8 cellular contexts compared by ENCODE assay signal in the genomic region with DNA sequence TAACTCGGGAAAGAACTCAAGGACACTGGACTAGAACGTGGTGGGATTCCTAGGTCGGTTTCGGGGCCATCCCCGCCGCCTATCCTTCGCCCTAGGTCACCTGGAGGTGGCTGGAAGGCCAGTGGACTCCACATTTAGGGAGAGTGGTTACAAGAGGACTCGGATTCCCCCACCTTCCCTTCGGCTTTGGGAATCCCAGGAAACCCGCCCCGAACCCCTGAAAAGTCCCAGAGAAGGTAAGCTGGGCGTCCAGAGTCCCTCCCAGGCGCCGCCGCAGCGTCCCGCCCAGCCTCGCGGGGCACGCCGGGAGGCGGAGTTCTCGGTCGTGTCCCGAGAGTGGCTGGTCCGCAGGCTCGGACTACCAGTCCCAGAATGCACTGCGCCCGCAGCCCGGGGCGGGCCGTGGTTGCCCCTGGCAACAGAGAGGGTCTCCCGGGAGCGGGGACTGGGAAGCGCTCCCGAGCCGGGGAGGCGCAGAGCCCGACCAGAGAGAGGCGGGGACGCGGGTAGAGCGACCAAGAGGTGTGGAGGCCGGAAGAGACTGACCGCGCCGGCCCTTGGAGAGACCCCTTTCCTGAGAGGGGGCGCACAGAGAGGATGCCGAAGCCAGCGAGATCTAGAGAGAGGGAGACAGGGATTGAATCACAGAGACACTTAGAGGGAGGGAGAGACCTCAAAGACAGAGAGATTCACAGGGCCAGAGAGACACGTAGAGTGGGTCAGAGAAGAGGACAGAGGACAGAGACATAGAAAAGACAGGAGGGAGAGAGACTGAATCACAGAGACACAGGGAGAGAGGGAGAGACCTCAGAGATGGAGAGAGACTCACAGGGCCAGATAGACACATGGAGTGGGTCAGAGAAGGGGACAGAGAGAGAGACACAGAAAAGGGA. TPM values are rescaled to one million over a fixed set of nuclear protein-coding genes. Genes with fewer than 3 reads are reported as not detected.
DNase-seq lines count a peak whose midpoint lies in the region; ATAC-seq, FAIRE-seq and TF ChIP-seq lines count a peak whose summit lies in the region.

No MANE protein-coding gene starts in this region.

- H3K27me3 ChIP-seq in duodenal mucosa (ENCODE audit: control insufficient read depth in 1 of 2, insufficient read depth in 2 of 2, low read length in 2 of 2) (peaks cover 16 to 36% of the 10 kb centered on the region in 2 donors), right lobe of liver (peaks cover 0 to 11% of the 10 kb centered on the region in 2 donors)

- no peak for FAIRE-seq in GM12892 (lab: Jason Lieb, UNC)

- peak overlapping the region; percentile 84 to 87 for H3K4me3 ChIP-seq in duodenal mucosa (ENCODE audit: low read depth in 1 of 2, low read length in 2 of 2)
- peak overlapping the region; percentile 28 to 56 (median 48) for H3K4me3 ChIP-seq in right lobe of liver

- ATAC-seq in HG02840 (IDR thresholded peaks at IDR 0.05; ENCODE audit: low FRiP score, unreplicated experiment) (peak; percentile 70), right lobe of liver (peak; percentile 96 to 100 (median 98))

- H3K4me1 ChIP-seq in duodenal mucosa (ENCODE audit: control insufficient read depth in 1 of 2, insufficient read depth in 2 of 2, low read length in 2 of 2) (peaks cover 21 to 28% of the 10 kb centered on the region in 2 donors), right lobe of liver (peaks cover 0 to 11% (median 0%) of the 10 kb centered on the region in 4 donors)

- peak overlapping the region; percentile 62 to 90 for H3K9ac ChIP-seq in duodenal mucosa (ENCODE audit: low read depth in 1 of 2, low read length in 2 of 2)

- H3K9me3 ChIP-seq in duodenal mucosa (ENCODE audit: control insufficient read depth in 1 of 2, low read length in 2 of 2) (no peaks in the 10 kb centered on the region), right lobe of liver (no peaks in the 10 kb centered on the region)

- in situ Hi-C loops in ACHN (cut with HindIII; ENCODE audit: low pct_ligation_motif_present, low pct_unique_long_range_greater_than_20kb, low sequenced_read_pairs), result no loop called here

- no peak overlapping the region for H3K27ac ChIP-seq in duodenal mucosa (ENCODE audit: low read depth, low read length)
- no peak overlapping the region for H3K27ac ChIP-seq in right lobe of liver

- no peak for TF ChIP-seq CTCF in right lobe of liver (IDR thresholded peaks at IDR 0.05)

- TF ChIP-seq POLR2A in GM12892 (IDR thresholded peaks at IDR 0.05; ENCODE audit: low read depth, low read length) (no peak), right lobe of liver (IDR thresholded peaks at IDR 0.05) (no peak)

- DNase-seq in GM12892 (ENCODE audit: insufficient read length), result peak; percentile 73
- DNase-seq in NCI-H2227 treated with DMSO at 0.1 percent for 48 hours (lab: John Stamatoyannopoulos, UW), result peak; percentile 99
- DNase-seq in activated CD4-positive, alpha-beta T cell treated with anti-CD3 and anti-CD28 coated beads, Interleukin-2, amount 50 U/mL, for 24 hours (ENCODE audit: low read depth in 1 of 2, low spot score in 1 of 2), result peak; percentile 59 to 68
- DNase-seq in right lobe of liver, result peak; percentile 85 to 92 (median 89)
- DNase-seq in stimulated activated CD4-positive, alpha-beta T cell treated with anti-CD3 and anti-CD28 coated beads, Interleukin-2, amount 100 ng/mL, for 24 hours, result peak; percentile 80 to 87
- no peak for DNase-seq in ACHN

- peaks cover 3 to 4% of the 10 kb centered on the region in 2 donors for H3K36me3 ChIP-seq in duodenal mucosa (ENCODE audit: control insufficient read depth in 1 of 2, insufficient read depth in 2 of 2, low read length in 2 of 2)
- peaks cover 0 to under 1% (median 0%) of the 10 kb centered on the region in 4 donors for H3K36me3 ChIP-seq in right lobe of liver

- intact Hi-C loops in right lobe of liver (cut with DNase I), result no loop called here

- WGBS in right lobe of liver (ENCODE audit: insufficient coverage, low coverage, low lambda C conversion rate, missing lambda C conversion rate), result 2% methylated on average over 31 of the region's 51 CpGs

RNA-seq across cellular contexts. Expression of a gene that starts 2.6 kb away (rescaled TPM):
- polyA plus RNA-seq in GM12892 (2012; ENCODE audit: missing spikeins), result not detected
- not detected for total RNA-seq in right lobe of liver

RNA-seq across cellular contexts. Expression of a gene that starts 11.7 kb away (rescaled TPM):
- polyA plus RNA-seq in GM12892 (2012; ENCODE audit: missing spikeins), result 2.1 TPM
- 10 to 100 TPM; 15.4 to 38.3 (median 20.9) TPM for total RNA-seq in right lobe of liver

RNA-seq across cellular contexts. Expression of a gene that starts 29.7 kb away (rescaled TPM):
- polyA plus RNA-seq in GM12892 (2012; ENCODE audit: missing spikeins), result not detected
- total RNA-seq in right lobe of liver, result not detected

RNA-seq across cellular contexts. Expression of a gene that starts 55.3 kb away (rescaled TPM):
- polyA plus RNA-seq in GM12892 (2012; ENCODE audit: missing spikeins), result not detected
- under 1 TPM; 0.20 to 0.56 (median 0.34) TPM for total RNA-seq in right lobe of liver
